13 cellular contexts compared by ENCODE assay signal in genomic region chr2:20212871-20213503, GRCh38. TPM values are rescaled to one million over a fixed set of nuclear protein-coding genes. Genes with fewer than 3 reads are reported as not detected.
DNase-seq lines count a peak whose midpoint lies in the region; ATAC-seq, FAIRE-seq and TF ChIP-seq lines count a peak whose summit lies in the region.
"Had no signal": no experiment of that assay in that cellular context is flagged by ENCODE, and none has a peak within 500 bp of the region (broad histone marks: within the 10 kb centered on the region; RNA-seq: fewer than 3 reads in every experiment).

No MANE protein-coding gene starts in this region.

- H3K4me3 ChIP-seq in HUES6 (ENCODE audit: low read depth, low read length): no peak overlapping the region
- no peak overlapping the region for H3K4me3 ChIP-seq in smooth muscle cell
- H3K4me3 ChIP-seq: HAP-1 had no signal

- no peaks in the 10 kb centered on the region for H3F3A ChIP-seq in smooth muscle cell (ENCODE audit: low read depth)

- H3K4me1 ChIP-seq in HUES6 (ENCODE audit: control insufficient read depth, insufficient read depth, low read length): peaks cover 51% of the 10 kb centered on the region
- peaks cover 15% of the 10 kb centered on the region for H3K4me1 ChIP-seq in smooth muscle cell (ENCODE audit: low read depth)
- H3K4me1 ChIP-seq: HAP-1 had no signal

- peak overlapping the region; percentile 70 for H3K4me2 ChIP-seq in smooth muscle cell

- H3K36me3 ChIP-seq in HUES6 (ENCODE audit: control insufficient read depth, insufficient read depth, low read length) (no peaks in the 10 kb centered on the region), smooth muscle cell (ENCODE audit: low read depth) (no peaks in the 10 kb centered on the region)
- H3K36me3 ChIP-seq: HAP-1 had no signal

- H4K20me1 ChIP-seq in smooth muscle cell (ENCODE audit: low read depth): no peaks in the 10 kb centered on the region

- TF ChIP-seq CTCF in VCaP (conservative IDR thresholded peaks at IDR 0.05) (no peak), smooth muscle cell (IDR thresholded peaks at IDR 0.05; ENCODE audit: borderline replicate concordance, insufficient read depth, poor library complexity, severe bottlenecking) (no peak)

- H3K9me3 ChIP-seq in HUES6 (ENCODE audit: control insufficient read depth, insufficient read depth, low read depth, low read length) (no peaks in the 10 kb centered on the region), smooth muscle cell (replicated peaks; ENCODE audit: low read depth) (no peaks in the 10 kb centered on the region)
- H3K9me3 ChIP-seq: HAP-1 had no signal

- intact Hi-C loops in left colon (cut with DNase I, micrococcal nuclease): no loop called here

- H3K27me3 ChIP-seq in HUES6 (ENCODE audit: control insufficient read depth, insufficient read depth, low read length) (no peaks in the 10 kb centered on the region), smooth muscle cell (ENCODE audit: low read depth) (no peaks in the 10 kb centered on the region)

- no peak for DNase-seq in left colon
- DNase-seq in smooth muscle cell (lab: John Stamatoyannopoulos, UW; ENCODE audit: unreplicated experiment): no peak
- no peak for DNase-seq in urothelium cell line (ENCODE audit: low spot score)
- no peak for DNase-seq in stimulated activated CD4-positive, alpha-beta T cell treated with anti-CD3 and anti-CD28 coated beads, Interleukin-12 subunit alpha, Interleukin-12 subunit beta, amount 100 ng/mL, for 4 hours
- DNase-seq in DMS79 (lab: John Stamatoyannopoulos, UW): no peak
- DNase-seq in NCI-H524 (lab: John Stamatoyannopoulos, UW): no peak
- DNase-seq: hypothalamus, KG1 had no signal

- peak overlapping the region; percentile 41 for H2AFZ ChIP-seq in smooth muscle cell (ENCODE audit: low read depth)

- WGBS in smooth muscle cell (ENCODE audit: low lambda C conversion rate): 67% methylated on average over 16 of the region's 16 CpGs

- peaks cover 5% of the 10 kb centered on the region for H3K79me2 ChIP-seq in smooth muscle cell (ENCODE audit: low read depth)

- H3K9ac ChIP-seq in HUES6 (ENCODE audit: low read length) (no peak overlapping the region), smooth muscle cell (ENCODE audit: low read depth) (peak overlapping the region; percentile 64)

- ATAC-seq in left colon: peak; percentile 25
- ATAC-seq: activated CD4-positive, CD25-positive, alpha-beta regulatory T cell treated with anti-CD3 and anti-CD28 coated beads, Interleukin-2, amount 50 U/mL, for 24 hours had no signal

- peak overlapping the region; percentile 43; the same call in 1 of the 2 replicates for H3K27ac ChIP-seq in HUES6 (ENCODE audit: low read depth, low read length)
- H3K27ac ChIP-seq in VCaP: peak overlapping the region; percentile 76
- peak overlapping the region; percentile 87 for H3K27ac ChIP-seq in smooth muscle cell (ENCODE audit: low read depth)

- no peak for FAIRE-seq in urothelium cell line (lab: Jason Lieb, UNC)
- FAIRE-seq: endometrium had no signal

RNA-seq across cellular contexts. Expression of gene SDC1, which starts 11.9 kb away (rescaled TPM):
- total RNA-seq in left colon (100 to 1,000 TPM; 159 to 184 TPM), smooth muscle cell (61.0 and 81.1 TPM in 2 replicates)
- 88.1 and 110 TPM in 2 replicates for polyA plus RNA-seq in smooth muscle cell
